In genomic region chr7:103344453-103345149, GRCh38 we compare ENCODE assay signal across 8 cellular contexts. TPM values are rescaled to one million over a fixed set of nuclear protein-coding genes. Genes with fewer than 3 reads are reported as not detected.
DNase-seq lines count a peak whose midpoint lies in the region; TF ChIP-seq lines count a peak whose summit lies in the region.

Gene DNAJC2 (minus strand): TSS chr7:103344767. CDS start chr7:103344622, 145 bp downstream.

- intact Hi-C loops in activated naive CD4-positive, alpha-beta T cell treated with anti-CD3 and anti-CD28 coated beads for 36 hours (cut with micrococcal nuclease), result loop anchor here (1.0 to 10.0 kb wide), 8 partner anchors 19 to 910 kb away; partner anchors contain the start of genes FAM185A, FBXL13, NAPEPLD and ORAI2

- peak within 1 kb of the TSS; percentile 99 for H3K4me3 Mint-ChIP-seq in activated naive CD4-positive, alpha-beta T cell treated with anti-CD3 and anti-CD28 coated beads for 36 hours

- peak within 1 kb of the TSS; percentile 86 for H3K4me3 ChIP-seq in HFF-Myc (replicated peaks; ENCODE audit: low read depth, low read length)

- peak within 1 kb of the TSS; percentile 98 for H3K27ac Mint-ChIP-seq in activated naive CD4-positive, alpha-beta T cell treated with anti-CD3 and anti-CD28 coated beads for 36 hours

- peak within 1 kb of the TSS; percentile 75 for H3K27ac ChIP-seq in substantia nigra (ENCODE audit: low read depth, low read length, poor library complexity, severe bottlenecking)

- TF ChIP-seq CTCF in HFF-Myc (IDR thresholded peaks at IDR 0.05; ENCODE audit: low read depth, low read length, missing control alignments), result no peak

- H3K36me3 Mint-ChIP-seq in activated naive CD4-positive, alpha-beta T cell treated with anti-CD3 and anti-CD28 coated beads for 36 hours (ENCODE audit: low read depth), result peaks cover 40% of the 10 kb centered on the region

- H3K9me3 Mint-ChIP-seq in activated naive CD4-positive, alpha-beta T cell treated with anti-CD3 and anti-CD28 coated beads for 36 hours, result no peaks in the 10 kb centered on the region

- CTCF ChIA-PET in activated naive CD4-positive, alpha-beta T cell treated with anti-CD3 and anti-CD28 coated beads for 36 hours (lab: Charles Lee), result no interaction called here

- H3K4me1 Mint-ChIP-seq in activated naive CD4-positive, alpha-beta T cell treated with anti-CD3 and anti-CD28 coated beads for 36 hours (ENCODE audit: low read depth), result peaks cover 57% of the 10 kb centered on the region

- peak; percentile 60 for DNase-seq in GM04503 (ENCODE audit: low read depth)
- DNase-seq in HFF-Myc (ENCODE audit: extremely low read depth, low read depth), result peak; percentile 71
- peak; percentile 84 for DNase-seq in MV-4-11 (lab: John Stamatoyannopoulos, UW)
- DNase-seq in SK-N-DZ (ENCODE audit: low spot score), result peak; percentile 92
- DNase-seq in activated naive CD4-positive, alpha-beta T cell treated with anti-CD3 and anti-CD28 coated beads for 36 hours, result peak; percentile 90
- DNase-seq in germinal center (ENCODE audit: low spot score), result peak; percentile 88
- DNase-seq in non-pigmented ciliary epithelial cell (ENCODE audit: low read depth), result peak; percentile 82
- DNase-seq in substantia nigra (lab: John Stamatoyannopoulos, UW), result peak; percentile 24 to 87 (median 76)

- no peaks in the 10 kb centered on the region for H3K27me3 Mint-ChIP-seq in activated naive CD4-positive, alpha-beta T cell treated with anti-CD3 and anti-CD28 coated beads for 36 hours (ENCODE audit: low read depth)

RNA-seq across cellular contexts. Expression of gene DNAJC2, which starts in this region (rescaled TPM):
- 24.1 and 29.6 TPM in 2 replicates for polyA plus RNA-seq in SK-N-DZ (2014; cell fraction: cytosol; rRNA removed)
- 96.6 and 123 TPM in 2 replicates for polyA plus RNA-seq in SK-N-DZ (2014; cell fraction: nucleus; rRNA removed)
- 10 to 100 TPM; 39.8 to 42.1 TPM for total RNA-seq in activated naive CD4-positive, alpha-beta T cell treated with anti-CD3 and anti-CD28 coated beads for 36 hours

Comparison
In these comparisons a context has a peak if more than half of its experiments do, and no peak if none do; other contexts are left out.
1. Peak in every context shown above with its lines: DNase-seq, H3K4me3 ChIP-seq and H3K27ac ChIP-seq.